Comparison of ENCODE assay signal across 10 cellular contexts in genomic region chr5:15009420-15009819, GRCh38.
DNase-seq lines count a peak whose midpoint lies in the region; ATAC-seq and TF ChIP-seq lines count a peak whose summit lies in the region.
"Had no signal": no experiment of that assay in that cellular context is flagged by ENCODE, and none has a peak within 500 bp of the region (broad histone marks: within the 10 kb centered on the region; RNA-seq: fewer than 3 reads in every experiment).

No MANE protein-coding gene starts in this region.

- no peaks in the 10 kb centered on the region for H3K9me3 ChIP-seq in mucosa of rectum (ENCODE audit: control insufficient read depth in 2 of 2, low read length in 2 of 2)

- DNase-seq in HCEC 1CT (peak; percentile 33), NCI-H446 (lab: John Stamatoyannopoulos, UW) (peak; percentile 33 to 91), choroid plexus epithelial cell (ENCODE audit: low read depth) (peak; percentile 85), NCI-H2227 (lab: John Stamatoyannopoulos, UW; ENCODE audit: unreplicated experiment) (no peak), T-helper 1 cell (no peak)
- no peak for DNase-seq in stimulated activated naive B cell treated with anti-CD40 and anti-IgM and Interleukin-4, amounts not matched to agents 10 μg/mL and 1 μg/mL and 100 μg/mL, for 72 hours
- DNase-seq: naive thymus-derived CD8-positive, alpha-beta T cell had no signal

- H3K9me3 Mint-ChIP-seq in stimulated activated naive B cell treated with anti-CD40 and anti-IgM and Interleukin-4, amounts not matched to agents 10 μg/mL and 1 μg/mL and 100 μg/mL, for 72 hours: no peaks in the 10 kb centered on the region
- H3K9me3 Mint-ChIP-seq: naive thymus-derived CD8-positive, alpha-beta T cell had no signal

- H3K4me3 ChIP-seq in choroid plexus epithelial cell (ENCODE audit: low read depth, low read length) (no peak overlapping the region), mucosa of rectum (ENCODE audit: low read length in 2 of 2) (no peak overlapping the region)

- no peak overlapping the region for H3K27ac Mint-ChIP-seq in stimulated activated naive B cell treated with anti-CD40 and anti-IgM and Interleukin-4, amounts not matched to agents 10 μg/mL and 1 μg/mL and 100 μg/mL, for 72 hours

- peaks cover 19 to 25% of the 10 kb centered on the region in 2 donors for H3K4me1 ChIP-seq in mucosa of rectum (ENCODE audit: control insufficient read depth in 2 of 2, insufficient read depth in 2 of 2, low read length in 2 of 2)

- ATAC-seq in stimulated activated naive B cell treated with anti-CD40 and anti-IgM and Interleukin-4, amounts not matched to agents 10 μg/mL and 1 μg/mL and 100 μg/mL, for 72 hours (replicated peaks): no peak
- no peak for ATAC-seq in GM18861 (IDR thresholded peaks at IDR 0.05; ENCODE audit: unreplicated experiment)
- ATAC-seq: naive thymus-derived CD8-positive, alpha-beta T cell had no signal

- TF ChIP-seq CTCF in choroid plexus epithelial cell (conservative IDR thresholded peaks at IDR 0.05; ENCODE audit: low read depth, low read length): no peak

- peak overlapping the region; percentile 48 to 78 for H3K27ac ChIP-seq in mucosa of rectum (ENCODE audit: low read depth in 2 of 2, low read length in 2 of 2)
- H3K27ac ChIP-seq: KMS-11 had no signal

- H3K27me3 Mint-ChIP-seq in stimulated activated naive B cell treated with anti-CD40 and anti-IgM and Interleukin-4, amounts not matched to agents 10 μg/mL and 1 μg/mL and 100 μg/mL, for 72 hours: peaks cover 5 to 17% of the 10 kb centered on the region in 2 donors

- H3K9ac ChIP-seq in mucosa of rectum (ENCODE audit: low read depth in 1 of 2, low read length in 2 of 2): no peak overlapping the region
- H3K9ac ChIP-seq: KMS-11 had no signal

- no peaks in the 10 kb centered on the region for H3K27me3 ChIP-seq in mucosa of rectum (ENCODE audit: control insufficient read depth in 2 of 2, insufficient read depth in 2 of 2, low read length in 2 of 2)

- no peaks in the 10 kb centered on the region for H3K36me3 Mint-ChIP-seq in stimulated activated naive B cell treated with anti-CD40 and anti-IgM and Interleukin-4, amounts not matched to agents 10 μg/mL and 1 μg/mL and 100 μg/mL, for 72 hours
- H3K36me3 Mint-ChIP-seq: naive thymus-derived CD8-positive, alpha-beta T cell had no signal

- no peak overlapping the region for H3K4me3 Mint-ChIP-seq in stimulated activated naive B cell treated with anti-CD40 and anti-IgM and Interleukin-4, amounts not matched to agents 10 μg/mL and 1 μg/mL and 100 μg/mL, for 72 hours
- H3K4me3 Mint-ChIP-seq: naive thymus-derived CD8-positive, alpha-beta T cell had no signal

- no peaks in the 10 kb centered on the region for H3K36me3 ChIP-seq in mucosa of rectum (ENCODE audit: control insufficient read depth in 2 of 2, insufficient read depth in 2 of 2, low read length in 2 of 2)

- H3K4me1 Mint-ChIP-seq in stimulated activated naive B cell treated with anti-CD40 and anti-IgM and Interleukin-4, amounts not matched to agents 10 μg/mL and 1 μg/mL and 100 μg/mL, for 72 hours: no peaks in the 10 kb centered on the region
- H3K4me1 Mint-ChIP-seq: naive thymus-derived CD8-positive, alpha-beta T cell had no signal

Comparison
In these comparisons a context has a peak if more than half of its experiments do, and no peak if none do; other contexts are left out.
1. DNase-seq: peak in HCEC 1CT (single experiment), NCI-H446 (2 of 2) and choroid plexus epithelial cell (single experiment); none in NCI-H2227 (single experiment), T-helper 1 cell (0 of 5) and stimulated activated naive B cell treated with anti-CD40 and anti-IgM and Interleukin-4, amounts not matched to agents 10 μg/mL and 1 μg/mL and 100 μg/mL, for 72 hours (single experiment).